Comparison of ENCODE assay signal across 22 cellular contexts in genomic region chr10:55485827-55486226, GRCh38.
"Had no signal": no experiment of that assay in that cellular context is flagged by ENCODE, and none has a peak within 500 bp of the region (broad histone marks: within the 10 kb centered on the region; RNA-seq: fewer than 3 reads in every experiment).

No MANE protein-coding gene starts in this region.

- H3K4me3 ChIP-seq: stomach, suprapubic skin, testis, thoracic aorta, thyroid gland, tibial artery, tibial nerve, transverse colon, upper lobe of left lung, upper lobe of right lung, uterus, vagina had no signal

- H3K27ac ChIP-seq: stomach, suprapubic skin, testis, thoracic aorta, thyroid gland, tibial artery, tibial nerve, transverse colon, upper lobe of left lung, upper lobe of right lung, uterus, vagina had no signal

- H3K27me3 ChIP-seq: stomach, suprapubic skin, testis, thyroid gland, tibial artery, tibial nerve, transverse colon, upper lobe of left lung, upper lobe of right lung, uterus, vagina had no signal

- DNase-seq: stimulated activated CD4-positive, alpha-beta T cell treated with anti-CD3 and anti-CD28 coated beads, Interleukin-2, amount 100 ng/mL, for 48 hours; stimulated activated CD4-positive, alpha-beta T cell treated with anti-CD3 and anti-CD28 coated beads, Interleukin-4, amount 100 ng/mL, for 1 hour; stimulated activated CD4-positive, alpha-beta T cell treated with anti-CD3 and anti-CD28 coated beads, Interleukin-4, amount 100 ng/mL, for 24 hours; stimulated activated CD4-positive, alpha-beta T cell treated with anti-CD3 and anti-CD28 coated beads, Interleukin-4, amount 100 ng/mL, for 4 hours; stimulated activated CD8-positive, alpha-beta memory T cell treated with anti-CD3 and anti-CD28 coated beads, Interleukin-4, amount 100 ng/mL, for 48 hours; stimulated activated naive B cell treated with anti-CD40 and anti-IgM and Interleukin-4, amounts not matched to agents 10 μg/mL and 1 μg/mL and 100 μg/mL, for 72 hours; stimulated activated naive CD4-positive, alpha-beta T cell; stimulated activated naive CD4-positive, alpha-beta T cell treated with Interleukin-2 at 50 U/mL for 16 hours; stimulated activated naive CD8-positive, alpha-beta T cell treated with anti-CD3 and anti-CD28 coated beads, Interleukin-15, amount 100 ng/mL, for 72 hours; stimulated activated naive CD8-positive, alpha-beta T cell treated with anti-CD3 and anti-CD28 coated beads, Interleukin-15, Interleukin-2, amounts not matched to agents 100 U/mL and 50 U/mL, for 24 hours; stomach; testis; thyroid gland; tibial artery; transverse colon; upper lobe of left lung; upper lobe of right lung; uterus had no signal

- H3K9me3 ChIP-seq: testis, thoracic aorta, thyroid gland, transverse colon, upper lobe of right lung, uterus, vagina had no signal

- H3K36me3 ChIP-seq: stomach, suprapubic skin, thoracic aorta, thyroid gland, tibial artery, tibial nerve, transverse colon, upper lobe of left lung, upper lobe of right lung, uterus, vagina had no signal
